8 cellular contexts compared by ENCODE assay signal in the genomic region with DNA sequence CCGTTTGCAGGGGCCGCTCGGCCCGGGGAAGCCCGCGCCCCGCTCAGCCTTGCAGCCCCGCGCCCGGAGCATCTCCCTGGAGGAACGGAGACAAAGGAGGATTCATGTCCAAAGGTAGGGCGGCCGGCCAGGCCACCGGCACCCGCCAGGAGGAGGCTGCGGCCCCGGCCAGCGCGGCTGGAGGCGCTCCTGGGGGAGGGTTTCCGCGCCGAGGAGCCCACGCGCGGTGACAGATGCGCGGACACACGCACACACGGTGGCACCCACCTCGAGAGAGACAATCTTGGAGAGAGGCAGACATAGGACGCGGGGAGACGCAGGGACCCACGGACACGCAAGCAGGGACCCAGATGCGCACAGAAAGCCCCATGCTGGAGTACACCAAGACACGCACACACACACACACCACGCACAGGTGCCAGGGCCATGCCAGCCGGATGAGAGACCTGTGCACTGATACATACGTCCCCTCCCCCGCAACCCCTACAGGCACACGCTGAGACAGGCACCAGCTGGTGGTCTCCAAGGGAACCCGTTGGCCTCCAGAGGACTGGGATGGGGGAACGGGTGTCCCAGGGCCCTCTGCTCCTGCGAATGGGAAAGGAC. TPM values are rescaled to one million over a fixed set of nuclear protein-coding genes. Genes with fewer than 3 reads are reported as not detected.
A peak's percentile ranks its signal among the peaks of the same experiment; 100 is the strongest.
DNase-seq lines count a peak whose midpoint lies in the region; ATAC-seq and TF ChIP-seq lines count a peak whose summit lies in the region.

No MANE protein-coding gene starts in this region.

- POLR2A ChIA-PET in BJ (lab: Charles Lee), result no interaction called here

- peak overlapping the region; percentile 23 for H3K4me3 ChIP-seq in BJ (ENCODE audit: low read depth, low read length)
- peak overlapping the region; percentile 30 for H3K4me3 ChIP-seq in HAP-1
- peak overlapping the region; percentile 37 for H3K4me3 ChIP-seq in mesodermal cell (ENCODE audit: extremely low read depth, insufficient read depth, low read length, poor library complexity, severe bottlenecking)

- H3K4me1 Mint-ChIP-seq in activated naive CD8-positive, alpha-beta T cell treated with anti-CD3 and anti-CD28 coated beads for 36 hours, result peaks cover 6% of the 10 kb centered on the region

- H3K9me3 ChIP-seq in HAP-1, result no peaks in the 10 kb centered on the region
- H3K9me3 ChIP-seq in mesodermal cell (ENCODE audit: control insufficient read depth, low read length), result no peaks in the 10 kb centered on the region

- CTCF ChIA-PET in BJ (lab: Yijun Ruan, JAX), result no interaction called here

- H3K36me3 Mint-ChIP-seq in activated naive CD8-positive, alpha-beta T cell treated with anti-CD3 and anti-CD28 coated beads for 36 hours, result peaks cover 1% of the 10 kb centered on the region

- H3K36me3 ChIP-seq in BJ (ENCODE audit: control insufficient read depth, insufficient read depth, low read length) (no peaks in the 10 kb centered on the region), HAP-1 (replicated peaks) (no peaks in the 10 kb centered on the region), mesodermal cell (ENCODE audit: control insufficient read depth, insufficient read depth, low read length) (no peaks in the 10 kb centered on the region)

- ATAC-seq in HG03469 (IDR thresholded peaks at IDR 0.05; ENCODE audit: unreplicated experiment) (no peak), left lobe of liver (no peak)

- H3K4me3 Mint-ChIP-seq in activated naive CD8-positive, alpha-beta T cell treated with anti-CD3 and anti-CD28 coated beads for 36 hours, result no peak overlapping the region

- WGBS in mesodermal cell (ENCODE audit: insufficient coverage in 2 of 2), 2 experiments, result 6% methylated on average over 41 to 42 of the region's 46 CpGs

- H3K27me3 ChIP-seq in BJ (ENCODE audit: control insufficient read depth, insufficient read depth, low read length) (peaks cover 38% of the 10 kb centered on the region), HAP-1 (ENCODE audit: low read depth) (peaks cover 30% of the 10 kb centered on the region)

- no peak overlapping the region for H3K27ac ChIP-seq in mesodermal cell (ENCODE audit: low read depth, low read length, severe bottlenecking)

- in situ Hi-C loops in HAP-1 (cut with MboI; ENCODE audit: low sequenced_read_pairs), result no loop called here

- H3K4me1 ChIP-seq in HAP-1 (peaks cover 4% of the 10 kb centered on the region), mesodermal cell (ENCODE audit: control insufficient read depth, insufficient read depth, low read length, poor library complexity, severe bottlenecking) (peaks cover 5% of the 10 kb centered on the region)

- no peak overlapping the region for H3K27ac Mint-ChIP-seq in activated naive CD8-positive, alpha-beta T cell treated with anti-CD3 and anti-CD28 coated beads for 36 hours

- no peak for TF ChIP-seq CTCF in BJ (IDR thresholded peaks at IDR 0.05; ENCODE audit: insufficient read depth, low read depth, low read length)

- peaks cover 59% of the 10 kb centered on the region for H3K27me3 Mint-ChIP-seq in activated naive CD8-positive, alpha-beta T cell treated with anti-CD3 and anti-CD28 coated beads for 36 hours

- H3K9me3 Mint-ChIP-seq in activated naive CD8-positive, alpha-beta T cell treated with anti-CD3 and anti-CD28 coated beads for 36 hours, result no peaks in the 10 kb centered on the region

- DNase-seq in BJ (ENCODE audit: low read depth) (no peak), HAP-1 (ENCODE audit: low spot score in 2 of 2) (peak in 1 of 2 experiments; percentile 40), left lobe of liver (ENCODE audit: low spot score) (no peak), superior temporal gyrus (ENCODE audit: extremely low spot score) (no peak), T-helper 9 cell (no peak)
- DNase-seq in activated naive CD8-positive, alpha-beta T cell treated with anti-CD3 and anti-CD28 coated beads for 36 hours, result peak; percentile 8

RNA-seq across cellular contexts. Expression of a gene that starts 7.8 kb away (rescaled TPM):
- 0.02 and 0.06 TPM in 2 replicates for polyA plus RNA-seq in BJ (2011; rRNA removed)
- 0.05 and 0.09 TPM in 2 replicates for polyA minus RNA-seq in BJ (2011; rRNA and poly(A)+ RNA removed)
- total RNA-seq in activated naive CD8-positive, alpha-beta T cell treated with anti-CD3 and anti-CD28 coated beads for 36 hours, result under 1 TPM; 0.27 to 0.38 TPM
- 6.2 TPM for polyA plus RNA-seq in mesodermal cell (2013, experiment 1 of 2)
- polyA plus RNA-seq in mesodermal cell (2013, experiment 2 of 2), result 3.4 TPM
- total RNA-seq in left lobe of liver, result not detected

RNA-seq across cellular contexts. Expression of a gene that starts 21.5 kb away (rescaled TPM):
- 0.17 and 0.22 TPM in 2 replicates for polyA plus RNA-seq in BJ (2011; rRNA removed)
- 0.24 and 0.26 TPM in 2 replicates for polyA minus RNA-seq in BJ (2011; rRNA and poly(A)+ RNA removed)
- under 1 TPM; 0.37 to 0.68 TPM for total RNA-seq in activated naive CD8-positive, alpha-beta T cell treated with anti-CD3 and anti-CD28 coated beads for 36 hours
- not detected for polyA plus RNA-seq in mesodermal cell (2013, experiment 1 of 2)
- not detected for polyA plus RNA-seq in mesodermal cell (2013, experiment 2 of 2)
- total RNA-seq in left lobe of liver, result 0.53 TPM

RNA-seq across cellular contexts. Expression of a gene that starts 30.1 kb away (rescaled TPM):
- polyA plus RNA-seq in BJ (2011; rRNA removed), result 18.6 and 30.4 TPM in 2 replicates
- polyA minus RNA-seq in BJ (2011; rRNA and poly(A)+ RNA removed), result 9.7 and 10.0 TPM in 2 replicates
- total RNA-seq in activated naive CD8-positive, alpha-beta T cell treated with anti-CD3 and anti-CD28 coated beads for 36 hours, result 10 to 100 TPM; 70.5 to 76.5 TPM
- 14.5 TPM for polyA plus RNA-seq in mesodermal cell (2013, experiment 1 of 2)
- polyA plus RNA-seq in mesodermal cell (2013, experiment 2 of 2), result 14.1 TPM
- total RNA-seq in left lobe of liver, result not detected

RNA-seq across cellular contexts. Expression of a gene that starts 50.5 kb away (rescaled TPM):
- polyA plus RNA-seq in BJ (2011; rRNA removed), result 0.06 and 0.16 TPM in 2 replicates
- 0.10 TPM in 1 of 2 replicates, not detected in the other for polyA minus RNA-seq in BJ (2011; rRNA and poly(A)+ RNA removed)
- total RNA-seq in activated naive CD8-positive, alpha-beta T cell treated with anti-CD3 and anti-CD28 coated beads for 36 hours, result 1 to 10 TPM; 2.2 to 2.3 TPM
- 0.92 TPM for polyA plus RNA-seq in mesodermal cell (2013, experiment 1 of 2)
- 1.1 TPM for polyA plus RNA-seq in mesodermal cell (2013, experiment 2 of 2)
- total RNA-seq in left lobe of liver, result 0.10 TPM
